ENCODE assay signal across 22 cellular contexts in genomic region chr21:44473915-44474555, GRCh38. TPM values are rescaled to one million over a fixed set of nuclear protein-coding genes. Genes with fewer than 3 reads are reported as not detected.
"Had no signal": no experiment of that assay in that cellular context is flagged by ENCODE, and none has a peak within 500 bp of the region (broad histone marks: within the 10 kb centered on the region; RNA-seq: fewer than 3 reads in every experiment).

No MANE protein-coding gene starts in this region.

- DNase-seq: IMR-90, Karpas-422, KG1, MG63, NCI-H1092, NCI-H1105 treated with DMSO at 0.1 percent for 48 hours, NCI-H1417 treated with DMSO at 0.1 percent for 48 hours, NCI-H146, NCI-H1694 treated with DMSO at 0.1 percent for 48 hours, NCI-H1930, NCI-H2081, NCI-H2107, NCI-H2227 treated with DMSO at 0.1 percent for 48 hours, NCI-H524, NCI-H526 treated with DMSO at 0.1 percent for 48 hours, NCI-H774, SHP77 treated with DMSO at 0.1 percent for 48 hours, SJCRH30 had no signal

- H3K4me3 ChIP-seq: MG63, SJCRH30 had no signal

- H3K9me3 ChIP-seq: MG63, SJCRH30 had no signal

- ATAC-seq: HepG2, SK-N-SH treated with all-trans-retinoic acid at 6 μM for 48 hours had no signal

- H3K36me3 ChIP-seq: MG63, SJCRH30 had no signal

- H3K27me3 ChIP-seq: SJCRH30 had no signal

- H3K27ac ChIP-seq: RWPE1, SJCRH30 had no signal

- H3K4me1 ChIP-seq: SJCRH30 had no signal

RNA-seq across cellular contexts. Expression of gene LRRC3, which starts 18.7 kb away (rescaled TPM):
- total RNA-seq: HT1080, SJCRH30 had no signal
